In the genomic region with DNA sequence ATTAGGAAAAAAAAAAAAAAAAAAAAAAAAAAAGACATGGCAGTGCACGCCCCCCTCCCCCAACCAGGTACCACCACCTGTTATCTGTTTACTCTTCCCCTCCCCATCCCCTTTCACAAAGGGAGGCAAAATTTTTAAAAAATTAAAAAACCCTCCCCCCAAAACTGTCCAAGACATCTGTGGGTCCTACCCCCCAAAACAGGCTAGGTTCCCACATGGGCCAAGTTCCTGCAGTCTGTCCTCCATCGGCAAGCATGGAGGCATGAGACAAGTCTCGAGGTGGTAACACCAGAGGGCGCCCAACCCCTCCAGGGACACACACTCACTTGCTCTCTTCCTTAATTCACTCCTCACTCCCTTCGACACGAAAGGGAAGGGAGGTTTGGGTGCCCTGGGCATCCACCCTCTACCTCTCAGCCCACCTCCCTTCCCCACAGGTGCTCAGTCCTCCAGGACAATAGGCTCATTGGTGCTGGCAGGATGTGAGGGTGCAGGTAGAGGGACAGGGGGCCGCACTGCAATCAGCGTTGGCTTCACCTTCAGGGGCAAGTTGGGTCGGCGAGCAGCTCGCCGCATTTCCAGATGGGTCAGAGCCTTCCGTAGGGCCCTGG, we compare ENCODE assay signal across 8 cellular contexts. TPM values are rescaled to one million over a fixed set of nuclear protein-coding genes. Genes with fewer than 3 reads are reported as not detected.
DNase-seq lines count a peak whose midpoint lies in the region; ATAC-seq and TF ChIP-seq lines count a peak whose summit lies in the region.

No MANE protein-coding gene starts in this region.

- no peak for TF ChIP-seq POLR2A in erythroblast (IDR thresholded peaks at IDR 0.05; ENCODE audit: low read length)

- TF ChIP-seq CTCF in AG10803 (conservative IDR thresholded peaks at IDR 0.05; ENCODE audit: low read length), result peak; percentile 69

- no peak for ATAC-seq in natural killer cell treated with Interleukin-12 subunit alpha and Interleukin-12 subunit beta and Interleukin-15 and Interleukin-18, amount 100 ng/mL, for 72 hours
- no peak for ATAC-seq in HG02642 (IDR thresholded peaks at IDR 0.05; ENCODE audit: poor library complexity, unreplicated experiment)

- H3K36me3 Mint-ChIP-seq in natural killer cell treated with Interleukin-12 subunit alpha and Interleukin-12 subunit beta and Interleukin-15 and Interleukin-18, amount 100 ng/mL, for 72 hours, result peaks cover 27% of the 10 kb centered on the region

- DNase-seq in AG10803 (ENCODE audit: low read depth) (peak; percentile 79), H4 (ENCODE audit: low spot score) (peak; percentile 67), NT2/D1 (ENCODE audit: low read depth, low spot score) (peak; percentile 79), erythroblast (lab: John Stamatoyannopoulos, UW) (peak; percentile 88 to 90), stromal cell of bone marrow (ENCODE audit: low read depth) (peak; percentile 54)
- DNase-seq in activated CD8-positive, alpha-beta memory T cell treated with anti-CD3 and anti-CD28 coated beads, Interleukin-2, amount 50 U/mL, for 48 hours, result peak; percentile 85
- peak; percentile 73 for DNase-seq in natural killer cell treated with Interleukin-12 subunit alpha and Interleukin-12 subunit beta and Interleukin-15 and Interleukin-18, amount 100 ng/mL, for 72 hours (ENCODE audit: low spot score)

- H3K27ac Mint-ChIP-seq in natural killer cell treated with Interleukin-12 subunit alpha and Interleukin-12 subunit beta and Interleukin-15 and Interleukin-18, amount 100 ng/mL, for 72 hours, result peak overlapping the region; percentile 94 to 96

- peaks cover 65% of the 10 kb centered on the region for H3K36me3 ChIP-seq in NT2/D1 (ENCODE audit: insufficient read depth, insufficient read length, low read length)

- H3K9ac ChIP-seq in NT2/D1 (ENCODE audit: insufficient read length, low read depth), result peak overlapping the region; percentile 51

- no peak overlapping the region for H3K4me3 ChIP-seq in AG10803 (ENCODE audit: low read length)
- H3K4me3 ChIP-seq in NT2/D1 (ENCODE audit: insufficient read length, low read depth), result no peak overlapping the region

- peaks cover 36 to 59% of the 10 kb centered on the region in 2 donors for H3K4me1 Mint-ChIP-seq in natural killer cell treated with Interleukin-12 subunit alpha and Interleukin-12 subunit beta and Interleukin-15 and Interleukin-18, amount 100 ng/mL, for 72 hours (ENCODE audit: low read depth in 2 of 2)

- H3K4me1 ChIP-seq in NT2/D1 (ENCODE audit: insufficient read depth, insufficient read length), result peaks cover 14% of the 10 kb centered on the region

- no peaks in the 10 kb centered on the region for H3K27me3 ChIP-seq in NT2/D1 (ENCODE audit: insufficient read depth, insufficient read length)

- no peaks in the 10 kb centered on the region for H3K27me3 Mint-ChIP-seq in natural killer cell treated with Interleukin-12 subunit alpha and Interleukin-12 subunit beta and Interleukin-15 and Interleukin-18, amount 100 ng/mL, for 72 hours

- no peaks in the 10 kb centered on the region for H3K9me3 Mint-ChIP-seq in natural killer cell treated with Interleukin-12 subunit alpha and Interleukin-12 subunit beta and Interleukin-15 and Interleukin-18, amount 100 ng/mL, for 72 hours

- no peaks in the 10 kb centered on the region for H3K9me3 ChIP-seq in NT2/D1 (ENCODE audit: insufficient read depth, low read length)

- peak overlapping the region; percentile 77 for H3K4me3 Mint-ChIP-seq in natural killer cell treated with Interleukin-12 subunit alpha and Interleukin-12 subunit beta and Interleukin-15 and Interleukin-18, amount 100 ng/mL, for 72 hours

RNA-seq across cellular contexts. Expression of a gene that starts 2.2 kb away (rescaled TPM):
- total RNA-seq in H4 (2014; rRNA removed; shearing (Covaris generic)), result 2.3 and 5.4 TPM in 2 replicates
- 10 to 100 TPM; 24.1 to 35.7 TPM for total RNA-seq in natural killer cell treated with Interleukin-12 subunit alpha and Interleukin-12 subunit beta and Interleukin-15 and Interleukin-18, amount 100 ng/mL, for 72 hours

RNA-seq across cellular contexts. Expression of a gene that starts 8.1 kb away (rescaled TPM):
- total RNA-seq in H4 (2014; rRNA removed; shearing (Covaris generic)), result 96.1 and 108 TPM in 2 replicates
- total RNA-seq in natural killer cell treated with Interleukin-12 subunit alpha and Interleukin-12 subunit beta and Interleukin-15 and Interleukin-18, amount 100 ng/mL, for 72 hours, result 100 to 1,000 TPM; 234 to 259 TPM

RNA-seq across cellular contexts. Expression of a gene that starts 19.0 kb away (rescaled TPM):
- 10.1 and 13.8 TPM in 2 replicates for total RNA-seq in H4 (2014; rRNA removed; shearing (Covaris generic))
- total RNA-seq in natural killer cell treated with Interleukin-12 subunit alpha and Interleukin-12 subunit beta and Interleukin-15 and Interleukin-18, amount 100 ng/mL, for 72 hours, result 100 to 1,000 TPM; 122 to 205 TPM

RNA-seq across cellular contexts. Expression of a gene that starts 19.5 kb away (rescaled TPM):
- 4.2 and 11.4 TPM in 2 replicates for total RNA-seq in H4 (2014; rRNA removed; shearing (Covaris generic))
- 1 to 10 TPM; 4.5 to 4.6 TPM for total RNA-seq in natural killer cell treated with Interleukin-12 subunit alpha and Interleukin-12 subunit beta and Interleukin-15 and Interleukin-18, amount 100 ng/mL, for 72 hours

RNA-seq across cellular contexts. Expression of a gene that starts 19.8 kb away (rescaled TPM):
- 1,742 and 1,908 TPM in 2 replicates for total RNA-seq in H4 (2014; rRNA removed; shearing (Covaris generic))
- 1,000 to 10,000 TPM in 1 of 2 donors, 100 to 1,000 TPM in 1; 898 to 1,016 TPM for total RNA-seq in natural killer cell treated with Interleukin-12 subunit alpha and Interleukin-12 subunit beta and Interleukin-15 and Interleukin-18, amount 100 ng/mL, for 72 hours
